In the genomic region with DNA sequence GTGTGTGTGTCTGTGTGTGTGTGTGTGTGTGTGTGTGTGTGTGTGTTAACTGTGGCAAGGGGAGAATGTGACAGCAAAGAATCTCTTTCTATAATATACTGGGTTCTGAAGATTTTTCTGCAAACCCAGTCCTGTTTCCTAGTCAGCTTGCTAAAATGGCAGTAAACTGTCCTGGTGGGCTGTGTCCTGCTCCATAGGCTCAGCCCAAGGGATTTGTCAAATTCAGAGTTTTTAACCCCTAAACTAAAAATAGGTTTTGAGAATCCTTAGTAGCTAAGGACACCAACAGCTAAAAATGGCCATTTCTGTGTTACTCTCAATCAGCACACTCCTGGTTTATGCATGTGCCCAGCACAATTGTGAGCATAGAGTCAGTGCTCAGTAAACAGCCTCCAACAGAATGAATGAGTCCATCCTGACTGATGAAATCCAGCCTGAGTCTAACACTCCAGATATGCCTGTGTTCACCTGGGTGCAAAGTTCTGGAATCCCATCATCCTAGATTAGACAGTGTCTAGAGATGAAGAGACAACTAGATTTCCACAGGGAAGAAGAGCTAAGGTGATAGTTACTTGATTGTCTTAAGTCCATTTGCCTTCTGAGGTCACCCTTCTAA, we compare ENCODE assay signal across 5 cellular contexts.
"Had no signal": no experiment of that assay in that cellular context is flagged by ENCODE, and none has a peak within 500 bp of the region (broad histone marks: within the 10 kb centered on the region; RNA-seq: fewer than 3 reads in every experiment).

No MANE protein-coding gene starts in this region.

- DNase-seq: H9, HCEC 1CT, KBM-7 had no signal

- ATAC-seq: GM23338 had no signal

- H3K4me3 ChIP-seq: GM23338 had no signal

- H3K27ac ChIP-seq: HL-60 had no signal
